ENCODE assay signal across 8 cellular contexts in the genomic region with DNA sequence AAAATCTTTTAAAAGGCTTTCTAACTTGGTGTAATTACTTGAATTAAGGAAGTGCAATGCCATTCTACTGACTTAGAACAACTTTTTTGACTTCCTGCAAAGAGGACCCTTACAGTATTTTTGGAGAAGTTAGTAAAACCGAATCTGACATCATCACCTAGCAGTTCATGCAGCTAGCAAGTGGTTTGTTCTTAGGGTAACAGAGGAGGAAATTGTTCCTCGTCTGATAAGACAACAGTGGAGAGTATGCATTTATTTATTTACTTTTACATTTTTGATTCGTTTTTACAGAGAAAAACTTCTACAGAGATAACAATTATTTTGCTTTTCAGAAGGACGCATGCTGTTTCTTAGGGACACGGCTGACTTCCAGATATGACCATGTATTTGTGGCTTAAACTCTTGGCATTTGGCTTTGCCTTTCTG. TPM values are rescaled to one million over a fixed set of nuclear protein-coding genes. Genes with fewer than 3 reads are reported as not detected.
DNase-seq lines count a peak whose midpoint lies in the region; ATAC-seq and TF ChIP-seq lines count a peak whose summit lies in the region.

A gene with protein sequence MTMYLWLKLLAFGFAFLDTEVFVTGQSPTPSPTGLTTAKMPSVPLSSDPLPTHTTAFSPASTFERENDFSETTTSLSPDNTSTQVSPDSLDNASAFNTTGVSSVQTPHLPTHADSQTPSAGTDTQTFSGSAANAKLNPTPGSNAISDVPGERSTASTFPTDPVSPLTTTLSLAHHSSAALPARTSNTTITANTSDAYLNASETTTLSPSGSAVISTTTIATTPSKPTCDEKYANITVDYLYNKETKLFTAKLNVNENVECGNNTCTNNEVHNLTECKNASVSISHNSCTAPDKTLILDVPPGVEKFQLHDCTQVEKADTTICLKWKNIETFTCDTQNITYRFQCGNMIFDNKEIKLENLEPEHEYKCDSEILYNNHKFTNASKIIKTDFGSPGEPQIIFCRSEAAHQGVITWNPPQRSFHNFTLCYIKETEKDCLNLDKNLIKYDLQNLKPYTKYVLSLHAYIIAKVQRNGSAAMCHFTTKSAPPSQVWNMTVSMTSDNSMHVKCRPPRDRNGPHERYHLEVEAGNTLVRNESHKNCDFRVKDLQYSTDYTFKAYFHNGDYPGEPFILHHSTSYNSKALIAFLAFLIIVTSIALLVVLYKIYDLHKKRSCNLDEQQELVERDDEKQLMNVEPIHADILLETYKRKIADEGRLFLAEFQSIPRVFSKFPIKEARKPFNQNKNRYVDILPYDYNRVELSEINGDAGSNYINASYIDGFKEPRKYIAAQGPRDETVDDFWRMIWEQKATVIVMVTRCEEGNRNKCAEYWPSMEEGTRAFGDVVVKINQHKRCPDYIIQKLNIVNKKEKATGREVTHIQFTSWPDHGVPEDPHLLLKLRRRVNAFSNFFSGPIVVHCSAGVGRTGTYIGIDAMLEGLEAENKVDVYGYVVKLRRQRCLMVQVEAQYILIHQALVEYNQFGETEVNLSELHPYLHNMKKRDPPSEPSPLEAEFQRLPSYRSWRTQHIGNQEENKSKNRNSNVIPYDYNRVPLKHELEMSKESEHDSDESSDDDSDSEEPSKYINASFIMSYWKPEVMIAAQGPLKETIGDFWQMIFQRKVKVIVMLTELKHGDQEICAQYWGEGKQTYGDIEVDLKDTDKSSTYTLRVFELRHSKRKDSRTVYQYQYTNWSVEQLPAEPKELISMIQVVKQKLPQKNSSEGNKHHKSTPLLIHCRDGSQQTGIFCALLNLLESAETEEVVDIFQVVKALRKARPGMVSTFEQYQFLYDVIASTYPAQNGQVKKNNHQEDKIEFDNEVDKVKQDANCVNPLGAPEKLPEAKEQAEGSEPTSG (N-terminal part only) (plus strand): TSS at position 147 of the 426 bp plus-strand sequence. CDS start 229 bp downstream, at position 376.

- peak within 1 kb of the TSS; percentile 70 for H3K9ac ChIP-seq in SU-DHL-6 (ENCODE audit: low read length)

- no peaks in the 10 kb centered on the region for H3K27me3 Mint-ChIP-seq in activated T-cell treated with anti-CD3 and anti-CD28 coated beads, Interleukin-2, amount 50 U/mL, for 24 hours
- H3K27me3 Mint-ChIP-seq in mesothelial cell of epicardium (ENCODE audit: low read depth): no peaks in the 10 kb centered on the region

- H4K20me1 ChIP-seq in SU-DHL-6 (ENCODE audit: low read depth, low read length): no peaks in the 10 kb centered on the region

- peaks cover under 1% of the 10 kb centered on the region for H3K9me3 Mint-ChIP-seq in activated T-cell treated with anti-CD3 and anti-CD28 coated beads, Interleukin-2, amount 50 U/mL, for 24 hours
- H3K9me3 Mint-ChIP-seq in mesothelial cell of epicardium: no peaks in the 10 kb centered on the region

- intact Hi-C loops in left colon (cut with DNase I, micrococcal nuclease): no loop called here

- H3K4me3 ChIP-seq in SU-DHL-6 (ENCODE audit: insufficient read depth, low read length, poor library complexity, severe bottlenecking): peak within 1 kb of the TSS; percentile 94

- DNase-seq in activated T-cell treated with anti-CD3 and anti-CD28 coated beads, Interleukin-2, amount 50 U/mL, for 24 hours: no peak
- DNase-seq in activated T-cell treated with anti-CD3 and anti-CD28 coated beads, Interleukin-2, amount 50 U/mL, for 48 hours: no peak
- DNase-seq in left colon (no peak), NCI-H1048 (lab: John Stamatoyannopoulos, UW) (no peak), mesothelial cell of epicardium (ENCODE audit: low spot score in 2 of 2, unreplicated experiment in 2 of 2) (no peak), hepatic stellate cell (ENCODE audit: low spot score) (no peak)

- no peaks in the 10 kb centered on the region for H3K9me3 ChIP-seq in SU-DHL-6 (ENCODE audit: insufficient read depth, low read length)

- peaks cover 59% of the 10 kb centered on the region for H3K4me1 Mint-ChIP-seq in activated T-cell treated with anti-CD3 and anti-CD28 coated beads, Interleukin-2, amount 50 U/mL, for 24 hours (ENCODE audit: low read depth)
- H3K4me1 Mint-ChIP-seq in mesothelial cell of epicardium: no peaks in the 10 kb centered on the region

- ATAC-seq in HG03039 (IDR thresholded peaks at IDR 0.05; ENCODE audit: unreplicated experiment): peak; percentile 61
- peak; percentile 36 for ATAC-seq in left colon

- peaks cover 36% of the 10 kb centered on the region for H3K36me3 ChIP-seq in SU-DHL-6 (ENCODE audit: low read length)

- peak within 1 kb of the TSS; percentile 99 for H3K4me2 ChIP-seq in SU-DHL-6 (ENCODE audit: low read depth, low read length, poor library complexity, severe bottlenecking)

- H3K27ac ChIP-seq in SU-DHL-6 (ENCODE audit: low read depth, low read length): peak within 1 kb of the TSS; percentile 100

- TF ChIP-seq CTCF in SU-DHL-6 (IDR thresholded peaks at IDR 0.05; ENCODE audit: insufficient read depth, low read length, poor library complexity, severe bottlenecking): no peak
- no peak for TF ChIP-seq CTCF in mesothelial cell of epicardium (IDR thresholded peaks at IDR 0.05; ENCODE audit: unreplicated experiment)

- no peaks in the 10 kb centered on the region for H3K27me3 ChIP-seq in SU-DHL-6 (ENCODE audit: low read length)

- peaks cover 94% of the 10 kb centered on the region for H3K79me2 ChIP-seq in SU-DHL-6 (ENCODE audit: insufficient read depth, low read length)

- H3K36me3 Mint-ChIP-seq in activated T-cell treated with anti-CD3 and anti-CD28 coated beads, Interleukin-2, amount 50 U/mL, for 24 hours (ENCODE audit: low read depth): peaks cover 53% of the 10 kb centered on the region
- H3K36me3 Mint-ChIP-seq in mesothelial cell of epicardium: no peaks in the 10 kb centered on the region

- peak within 1 kb of the TSS; percentile 2 for H2AFZ ChIP-seq in SU-DHL-6 (ENCODE audit: low read depth, low read length, severe bottlenecking)

- peak within 1 kb of the TSS; percentile 78 for H3K4me3 Mint-ChIP-seq in activated T-cell treated with anti-CD3 and anti-CD28 coated beads, Interleukin-2, amount 50 U/mL, for 24 hours
- H3K4me3 Mint-ChIP-seq in mesothelial cell of epicardium: no peak within 1 kb of the TSS

- peaks cover 77% of the 10 kb centered on the region for H3F3A ChIP-seq in SU-DHL-6 (ENCODE audit: insufficient read depth)

- no peaks in the 10 kb centered on the region for H3K9me2 ChIP-seq in SU-DHL-6 (replicated peaks; ENCODE audit: insufficient read depth, low read length)

- H3K27ac Mint-ChIP-seq in activated T-cell treated with anti-CD3 and anti-CD28 coated beads, Interleukin-2, amount 50 U/mL, for 24 hours: peak within 1 kb of the TSS; percentile 94
- H3K27ac Mint-ChIP-seq in mesothelial cell of epicardium: no peak within 1 kb of the TSS

RNA-seq across cellular contexts. Expression of the gene that starts here (rescaled TPM):
- total RNA-seq in left colon (10 to 100 TPM in 1 of 2 donors, 1 to 10 TPM in 1; 6.3 to 22.4 TPM), mesothelial cell of epicardium (not detected in 3 replicates)
